In the genomic region with DNA sequence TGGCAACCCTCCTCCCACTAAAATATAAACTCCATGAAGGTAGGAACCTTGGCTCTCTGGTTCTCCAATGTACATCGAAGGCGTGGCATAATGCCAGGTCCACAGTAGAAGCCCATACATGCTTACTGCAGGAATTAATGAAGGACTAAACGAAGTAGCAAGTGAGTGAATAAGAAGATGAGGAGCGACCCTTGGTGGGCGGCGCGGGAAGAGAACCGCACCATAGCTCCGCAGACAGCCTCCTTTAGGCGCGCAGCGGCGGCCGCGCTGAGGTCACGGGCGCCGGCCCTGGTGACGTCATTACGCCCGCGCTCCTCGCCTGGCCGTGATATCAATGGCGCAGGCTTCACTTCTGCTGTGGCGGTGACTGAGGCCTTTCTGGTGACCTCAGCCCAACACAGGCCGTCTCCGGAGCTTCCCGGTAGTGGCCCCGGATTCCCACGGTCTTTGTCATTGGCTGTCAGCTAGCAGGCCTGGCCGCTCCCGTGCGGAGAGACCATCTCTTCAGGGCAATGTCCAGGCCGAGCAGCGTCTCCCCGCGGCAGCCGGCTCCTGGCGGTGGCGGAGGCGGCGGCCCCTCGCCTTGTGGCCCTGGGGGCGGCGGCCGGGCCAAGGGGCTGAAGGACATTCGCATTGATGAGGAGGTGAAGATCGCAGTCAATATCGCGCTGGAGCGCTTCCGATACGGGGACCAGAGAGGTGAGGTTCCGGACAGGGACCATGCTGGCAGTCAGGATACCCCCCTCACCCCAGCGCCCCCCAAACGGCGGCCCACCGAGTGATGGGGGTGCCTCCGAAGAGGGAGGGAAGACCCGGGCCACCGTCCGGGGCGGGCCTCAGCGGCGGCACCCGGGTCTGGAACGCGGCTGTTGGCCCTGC, we compare ENCODE assay signal across 1 cellular context.
TF ChIP-seq lines count a peak whose summit lies in the region.

Gene YTHDC2 (plus strand): TSS at position 311 of the 879 bp plus-strand sequence. CDS start 202 bp downstream, at position 513.

TF ChIP-seq in HepG2, 621 proteins besides CTCF, POLR2A, EP300 and RAD21 (continued from another document and continues in another):
- TF ChIP-seq BCLAF1 (IDR thresholded peaks at IDR 0.05) (no peak), TBX3 (IDR thresholded peaks at IDR 0.05; ENCODE audit: borderline replicate concordance) (no peak), TEAD3 (CRISPR knock-in tag; optimal IDR thresholded peaks at IDR 0.05; ENCODE audit: borderline replicate concordance) (peak; percentile 61), WIZ (CRISPR knock-in tag; IDR thresholded peaks at IDR 0.05) (peak; percentile 76; the same call in 1 of the 2 replicates), MBNL3 (CRISPR knock-in tag; conservative IDR thresholded peaks at IDR 0.05) (no peak), ZFP37 (CRISPR knock-in tag; IDR thresholded peaks at IDR 0.05; ENCODE audit: borderline replicate concordance) (no peak), TAF1 (CRISPR knock-in tag; IDR thresholded peaks at IDR 0.05) (peak; percentile 97), SMAD9 (CRISPR knock-in tag; IDR thresholded peaks at IDR 0.05) (no peak), ZNF124 (CRISPR knock-in tag; IDR thresholded peaks at IDR 0.05) (0 out of 2 replicates have a peak, but pooled peaks have one; percentile 48), FOSL1 (CRISPR knock-in tag; IDR thresholded peaks at IDR 0.05; ENCODE audit: borderline replicate concordance) (no peak), GPN1 (CRISPR knock-in tag; IDR thresholded peaks at IDR 0.05; ENCODE audit: borderline replicate concordance) (no peak), ZNF205 (CRISPR knock-in tag; IDR thresholded peaks at IDR 0.05) (no peak; the same call in 1 of the 2 replicates), BATF2 (CRISPR knock-in tag; IDR thresholded peaks at IDR 0.05) (0 out of 2 replicates have a peak, but pooled peaks have one; percentile 36), GTF2F1 (IDR thresholded peaks at IDR 0.05; ENCODE audit: low read length) (no peak), TRAFD1 (CRISPR knock-in tag; IDR thresholded peaks at IDR 0.05; ENCODE audit: borderline replicate concordance) (no peak), PAF1 (CRISPR knock-in tag; IDR thresholded peaks at IDR 0.05) (no peak), MED1 (CRISPR knock-in tag; IDR thresholded peaks at IDR 0.05) (0 out of 2 replicates have a peak, but pooled peaks have one; percentile 45), ZNF12 (CRISPR knock-in tag; IDR thresholded peaks at IDR 0.05) (0 out of 2 replicates have a peak, but pooled peaks have one; percentile 28), ZNF816 (CRISPR knock-in tag; IDR thresholded peaks at IDR 0.05; ENCODE audit: borderline replicate concordance) (no peak), ONECUT2 (CRISPR knock-in tag; IDR thresholded peaks at IDR 0.05) (no peak), RXRB (CRISPR knock-in tag; IDR thresholded peaks at IDR 0.05; ENCODE audit: borderline replicate concordance) (no peak; the same call in 1 of the 2 replicates), ZNF790 (CRISPR knock-in tag; IDR thresholded peaks at IDR 0.05; ENCODE audit: borderline replicate concordance) (peak; percentile 81; the same call in 1 of the 2 replicates), NPAS2 (CRISPR knock-in tag; IDR thresholded peaks at IDR 0.05; ENCODE audit: borderline replicate concordance) (no peak), ZNF766 (CRISPR knock-in tag; IDR thresholded peaks at IDR 0.05; ENCODE audit: borderline replicate concordance) (no peak), SCMH1 (CRISPR knock-in tag; IDR thresholded peaks at IDR 0.05; ENCODE audit: borderline replicate concordance) (no peak), MTF1 (CRISPR knock-in tag; IDR thresholded peaks at IDR 0.05) (no peak), ATF3 (CRISPR knock-in tag; IDR thresholded peaks at IDR 0.05) (peak; percentile 73), PITX1 (CRISPR knock-in tag; IDR thresholded peaks at IDR 0.05) (no peak; the same call in 1 of the 2 replicates), JUN (CRISPR knock-in tag; IDR thresholded peaks at IDR 0.05) (peak; percentile 92), RCOR2 (CRISPR knock-in tag; IDR thresholded peaks at IDR 0.05) (0 out of 2 replicates have a peak, but pooled peaks have one; percentile 13)
- TF ChIP-seq, protein P1, sequence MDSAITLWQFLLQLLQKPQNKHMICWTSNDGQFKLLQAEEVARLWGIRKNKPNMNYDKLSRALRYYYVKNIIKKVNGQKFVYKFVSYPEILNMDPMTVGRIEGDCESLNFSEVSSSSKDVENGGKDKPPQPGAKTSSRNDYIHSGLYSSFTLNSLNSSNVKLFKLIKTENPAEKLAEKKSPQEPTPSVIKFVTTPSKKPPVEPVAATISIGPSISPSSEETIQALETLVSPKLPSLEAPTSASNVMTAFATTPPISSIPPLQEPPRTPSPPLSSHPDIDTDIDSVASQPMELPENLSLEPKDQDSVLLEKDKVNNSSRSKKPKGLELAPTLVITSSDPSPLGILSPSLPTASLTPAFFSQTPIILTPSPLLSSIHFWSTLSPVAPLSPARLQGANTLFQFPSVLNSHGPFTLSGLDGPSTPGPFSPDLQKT (CRISPR knock-in tag; IDR thresholded peaks at IDR 0.05; ENCODE audit: borderline replicate concordance) = no peak
- TF ChIP-seq, protein P2, sequence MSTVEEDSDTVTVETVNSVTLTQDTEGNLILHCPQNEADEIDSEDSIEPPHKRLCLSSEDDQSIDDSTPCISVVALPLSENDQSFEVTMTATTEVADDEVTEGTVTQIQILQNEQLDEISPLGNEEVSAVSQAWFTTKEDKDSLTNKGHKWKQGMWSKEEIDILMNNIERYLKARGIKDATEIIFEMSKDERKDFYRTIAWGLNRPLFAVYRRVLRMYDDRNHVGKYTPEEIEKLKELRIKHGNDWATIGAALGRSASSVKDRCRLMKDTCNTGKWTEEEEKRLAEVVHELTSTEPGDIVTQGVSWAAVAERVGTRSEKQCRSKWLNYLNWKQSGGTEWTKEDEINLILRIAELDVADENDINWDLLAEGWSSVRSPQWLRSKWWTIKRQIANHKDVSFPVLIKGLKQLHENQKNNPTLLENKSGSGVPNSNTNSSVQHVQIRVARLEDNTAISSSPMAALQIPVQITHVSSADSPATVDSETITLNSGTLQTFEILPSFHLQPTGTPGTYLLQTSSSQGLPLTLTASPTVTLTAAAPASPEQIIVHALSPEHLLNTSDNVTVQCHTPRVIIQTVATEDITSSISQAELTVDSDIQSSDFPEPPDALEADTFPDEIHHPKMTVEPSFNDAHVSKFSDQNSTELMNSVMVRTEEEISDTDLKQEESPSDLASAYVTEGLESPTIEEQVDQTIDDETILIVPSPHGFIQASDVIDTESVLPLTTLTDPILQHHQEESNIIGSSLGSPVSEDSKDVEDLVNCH (CRISPR knock-in tag; IDR thresholded peaks at IDR 0.05) = no peak
- TF ChIP-seq, protein P3, sequence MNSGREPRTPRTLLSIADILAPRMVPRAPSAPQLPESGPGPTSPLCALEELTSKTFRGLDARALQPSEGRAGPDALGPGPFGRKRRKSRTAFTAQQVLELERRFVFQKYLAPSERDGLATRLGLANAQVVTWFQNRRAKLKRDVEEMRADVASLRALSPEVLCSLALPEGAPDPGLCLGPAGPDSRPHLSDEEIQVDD (CRISPR knock-in tag; IDR thresholded peaks at IDR 0.05; ENCODE audit: borderline replicate concordance) = peak; percentile 43; the same call in 1 of the 2 replicates
- TF ChIP-seq, protein P4, sequence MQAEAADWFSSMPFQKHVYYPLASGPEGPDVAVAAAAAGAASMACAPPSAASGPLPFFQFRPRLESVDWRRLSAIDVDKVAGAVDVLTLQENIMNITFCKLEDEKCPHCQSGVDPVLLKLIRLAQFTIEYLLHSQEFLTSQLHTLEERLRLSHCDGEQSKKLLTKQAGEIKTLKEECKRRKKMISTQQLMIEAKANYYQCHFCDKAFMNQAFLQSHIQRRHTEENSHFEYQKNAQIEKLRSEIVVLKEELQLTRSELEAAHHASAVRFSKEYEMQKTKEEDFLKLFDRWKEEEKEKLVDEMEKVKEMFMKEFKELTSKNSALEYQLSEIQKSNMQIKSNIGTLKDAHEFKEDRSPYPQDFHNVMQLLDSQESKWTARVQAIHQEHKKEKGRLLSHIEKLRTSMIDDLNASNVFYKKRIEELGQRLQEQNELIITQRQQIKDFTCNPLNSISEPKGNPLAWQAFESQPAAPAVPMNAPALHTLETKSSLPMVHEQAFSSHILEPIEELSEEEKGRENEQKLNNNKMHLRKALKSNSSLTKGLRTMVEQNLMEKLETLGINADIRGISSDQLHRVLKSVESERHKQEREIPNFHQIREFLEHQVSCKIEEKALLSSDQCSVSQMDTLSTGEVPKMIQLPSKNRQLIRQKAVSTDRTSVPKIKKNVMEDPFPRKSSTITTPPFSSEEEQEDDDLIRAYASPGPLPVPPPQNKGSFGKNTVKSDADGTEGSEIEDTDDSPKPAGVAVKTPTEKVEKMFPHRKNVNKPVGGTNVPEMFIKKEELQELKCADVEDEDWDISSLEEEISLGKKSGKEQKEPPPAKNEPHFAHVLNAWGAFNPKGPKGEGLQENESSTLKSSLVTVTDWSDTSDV (CRISPR knock-in tag; IDR thresholded peaks at IDR 0.05) = no peak
- TF ChIP-seq, protein P5, sequence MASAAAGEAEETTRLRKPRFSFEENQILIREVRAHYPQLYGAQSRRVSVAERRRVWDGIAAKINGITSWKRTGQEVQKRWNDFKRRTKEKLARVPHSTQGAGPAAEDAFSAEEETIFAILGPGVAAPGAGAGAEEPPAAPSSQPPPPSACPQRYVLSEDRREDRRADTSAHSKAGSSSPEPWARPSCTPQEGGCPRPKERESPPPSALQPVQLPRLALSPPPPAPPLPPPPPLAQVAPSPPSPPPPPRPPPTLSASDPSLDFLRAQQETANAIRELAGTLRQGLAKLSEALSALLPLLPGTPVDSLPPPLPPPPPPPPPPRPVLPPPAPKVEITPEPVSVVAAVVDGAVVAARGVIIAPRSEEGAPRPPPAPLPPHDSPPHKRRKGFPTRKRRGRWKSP (CRISPR knock-in tag; IDR thresholded peaks at IDR 0.05) = peak; percentile 61; the same call in 1 of the 2 replicates
- TF ChIP-seq, protein P6, sequence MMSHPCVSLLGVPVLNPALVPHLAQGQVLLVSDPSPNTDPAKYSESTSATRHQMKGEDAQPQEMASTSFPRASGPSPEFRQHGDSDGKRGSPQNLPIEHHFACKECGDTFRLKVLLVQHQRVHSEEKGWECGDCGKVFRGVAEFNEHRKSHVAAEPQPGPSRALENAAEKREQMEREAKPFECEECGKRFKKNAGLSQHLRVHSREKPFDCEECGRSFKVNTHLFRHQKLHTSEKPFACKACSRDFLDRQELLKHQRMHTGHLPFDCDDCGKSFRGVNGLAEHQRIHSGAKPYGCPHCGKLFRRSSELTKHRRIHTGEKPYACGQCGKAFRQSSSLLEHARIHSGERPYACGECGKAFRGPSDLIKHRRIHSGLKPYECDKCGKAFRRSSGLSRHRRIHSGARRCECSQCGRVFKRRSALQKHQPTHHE (CRISPR knock-in tag; IDR thresholded peaks at IDR 0.05; ENCODE audit: borderline replicate concordance) = peak; percentile 69; the same call in 1 of the 2 replicates
- TF ChIP-seq, protein P7, sequence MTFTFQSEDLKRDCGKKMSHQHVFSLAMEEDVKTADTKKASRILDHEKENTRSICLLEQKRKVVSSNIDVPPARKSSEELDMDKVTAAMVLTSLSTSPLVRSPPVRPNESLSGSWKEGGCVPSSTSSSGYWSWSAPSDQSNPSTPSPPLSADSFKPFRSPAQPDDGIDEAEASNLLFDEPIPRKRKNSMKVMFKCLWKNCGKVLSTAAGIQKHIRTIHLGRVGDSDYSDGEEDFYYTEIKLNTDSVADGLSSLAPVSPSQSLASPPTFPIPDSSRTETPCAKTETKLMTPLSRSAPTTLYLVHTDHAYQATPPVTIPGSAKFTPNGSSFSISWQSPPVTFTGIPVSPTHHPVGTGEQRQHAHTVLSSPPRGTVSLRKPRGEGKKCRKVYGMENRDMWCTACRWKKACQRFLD (CRISPR knock-in tag; IDR thresholded peaks at IDR 0.05; ENCODE audit: borderline replicate concordance) = peak; percentile 81; the same call in 1 of the 2 replicates
